In genomic region chr5:78693339-78693738, GRCh38 we compare ENCODE assay signal across 29 cellular contexts.
"Had no signal": no experiment of that assay in that cellular context is flagged by ENCODE, and none has a peak within 500 bp of the region (broad histone marks: within the 10 kb centered on the region; RNA-seq: fewer than 3 reads in every experiment).

No MANE protein-coding gene starts in this region.

- H3K36me3 Mint-ChIP-seq: natural killer cell had no signal

- H3K4me1 ChIP-seq: parathyroid adenoma, psoas muscle, right lobe of liver, upper lobe of right lung, uterus had no signal

- H3K27me3 ChIP-seq: neutrophil, ovary, sigmoid colon, suprapubic skin, testis, tibial artery, transverse colon, upper lobe of right lung, uterus had no signal

- H3K4me3 ChIP-seq: ovary, psoas muscle, right lobe of liver, sigmoid colon, suprapubic skin, testis, tibial artery, transverse colon, upper lobe of right lung, uterus had no signal

- H3K27me3 Mint-ChIP-seq: stimulated activated memory B cell treated with anti-CD40 and anti-IgM and Interleukin-4, amounts not matched to agents 10 μg/mL and 1 μg/mL and 100 μg/mL, for 72 hours; type B pancreatic cell had no signal

- H3K27ac Mint-ChIP-seq: natural killer cell; nephron; progenitor cell of endocrine pancreas; stimulated activated memory B cell treated with anti-CD40 and anti-IgM and Interleukin-4, amounts not matched to agents 10 μg/mL and 1 μg/mL and 100 μg/mL, for 72 hours; stimulated activated naive CD8-positive, alpha-beta T cell treated with anti-CD3 and anti-CD28 coated beads, Interleukin-15, amount 100 ng/mL, for 72 hours; type B pancreatic cell had no signal

- H3K9ac ChIP-seq: parathyroid adenoma had no signal

- H3K9me3 Mint-ChIP-seq: natural killer cell had no signal

- H3K4me3 Mint-ChIP-seq: naive thymus-derived CD4-positive, alpha-beta T cell; natural killer cell; nephron; stimulated activated memory B cell treated with anti-CD40 and anti-IgM and Interleukin-4, amounts not matched to agents 10 μg/mL and 1 μg/mL and 100 μg/mL, for 72 hours; stimulated activated naive CD8-positive, alpha-beta T cell treated with anti-CD3 and anti-CD28 coated beads, Interleukin-15, amount 100 ng/mL, for 72 hours; type B pancreatic cell had no signal

- DNase-seq: naive thymus-derived CD4-positive, alpha-beta T cell; natural killer cell; nucleus accumbens; ovary; psoas muscle; right cardiac atrium; right lobe of liver; sigmoid colon; small intestine; stimulated activated CD4-positive, alpha-beta T cell treated with anti-CD3 and anti-CD28 coated beads, Interleukin-1b, Interleukin-23, amount 100 ng/mL, for 48 hours; stimulated activated CD4-positive, alpha-beta T cell treated with anti-CD3 and anti-CD28 coated beads, Interleukin-4, amount 100 ng/mL, for 1 hour; stimulated activated CD4-positive, alpha-beta T cell treated with anti-CD3 and anti-CD28 coated beads, Interleukin-4, amount 100 ng/mL, for 4 hours; stimulated activated CD8-positive, alpha-beta memory T cell treated with anti-CD3 and anti-CD28 coated beads, Interleukin-4, amount 100 ng/mL, for 48 hours; stimulated activated naive CD4-positive, alpha-beta T cell; stimulated activated naive CD8-positive, alpha-beta T cell treated with anti-CD3 and anti-CD28 coated beads, Interleukin-15, amount 100 ng/mL, for 72 hours; stimulated activated naive CD8-positive, alpha-beta T cell treated with anti-CD3 and anti-CD28 coated beads, Interleukin-15, Interleukin-2, amounts not matched to agents 100 U/mL and 50 U/mL, for 24 hours; substantia nigra; testis; tibial artery; transverse colon; upper lobe of right lung; uterus had no signal

- H3K4me1 Mint-ChIP-seq: naive thymus-derived CD4-positive, alpha-beta T cell; natural killer cell; nephron; stimulated activated memory B cell treated with anti-CD40 and anti-IgM and Interleukin-4, amounts not matched to agents 10 μg/mL and 1 μg/mL and 100 μg/mL, for 72 hours; stimulated activated naive CD8-positive, alpha-beta T cell treated with anti-CD3 and anti-CD28 coated beads, Interleukin-15, amount 100 ng/mL, for 72 hours had no signal

- H3K27ac ChIP-seq: neutrophil, ovary, parathyroid adenoma, psoas muscle, right lobe of liver, sigmoid colon, suprapubic skin, testis, tibial artery, transverse colon, upper lobe of right lung, uterus had no signal

- H3K9me3 ChIP-seq: neutrophil, ovary, psoas muscle, right lobe of liver, suprapubic skin, testis, tibial artery, transverse colon, upper lobe of right lung, uterus had no signal

- ATAC-seq: naive thymus-derived CD4-positive, alpha-beta T cell; natural killer cell; psoas muscle; right cardiac atrium; right lobe of liver; stimulated activated memory B cell treated with anti-CD40 and anti-IgM and Interleukin-4, amounts not matched to agents 10 μg/mL and 1 μg/mL and 100 μg/mL, for 72 hours; stimulated activated naive CD8-positive, alpha-beta T cell treated with anti-CD3 and anti-CD28 coated beads, Interleukin-15, amount 100 ng/mL, for 72 hours; stimulated activated naive CD8-positive, alpha-beta T cell treated with anti-CD3 and anti-CD28 coated beads, Interleukin-15, Interleukin-2, amounts not matched to agents 100 U/mL and 50 U/mL, for 24 hours; upper lobe of right lung had no signal

- H3K36me3 ChIP-seq: neutrophil, ovary, right lobe of liver, sigmoid colon, suprapubic skin, tibial artery, transverse colon, upper lobe of right lung, uterus had no signal
